8 cellular contexts compared by ENCODE assay signal in genomic region chr6:13328875-13329183, GRCh38. TPM values are rescaled to one million over a fixed set of nuclear protein-coding genes. Genes with fewer than 3 reads are reported as not detected.
DNase-seq lines count a peak whose midpoint lies in the region; ATAC-seq and TF ChIP-seq lines count a peak whose summit lies in the region.

No MANE protein-coding gene starts in this region.

- peak in 1 of 2 donors; percentile 2 for ATAC-seq in CD4-positive, CD25-positive, alpha-beta regulatory T cell (ENCODE audit: low read depth in 2 of 2)
- ATAC-seq in HG03039 (IDR thresholded peaks at IDR 0.05; ENCODE audit: unreplicated experiment) (no peak), GM21367 (IDR thresholded peaks at IDR 0.05; ENCODE audit: unreplicated experiment) (no peak)

- H3K36me3 ChIP-seq in CD4-positive, CD25-positive, alpha-beta regulatory T cell (ENCODE audit: control insufficient read depth, insufficient read depth, low read length), result peaks cover 13% of the 10 kb centered on the region
- H3K36me3 ChIP-seq in KOPT-K1 (ENCODE audit: insufficient read depth, low read length), result peaks cover 19% of the 10 kb centered on the region
- peaks cover 5 to 14% of the 10 kb centered on the region in 2 donors for H3K36me3 ChIP-seq in duodenal mucosa (ENCODE audit: control insufficient read depth in 1 of 2, insufficient read depth in 2 of 2, low read length in 2 of 2)

- peak overlapping the region; percentile 87 for H3K4me3 ChIP-seq in CD4-positive, CD25-positive, alpha-beta regulatory T cell (ENCODE audit: low read depth, low read length)
- peak overlapping the region; percentile 89 to 96 for H3K4me3 ChIP-seq in duodenal mucosa (ENCODE audit: low read depth in 1 of 2, low read length in 2 of 2)

- no peak for TF ChIP-seq CTCF in neural crest cell (conservative IDR thresholded peaks at IDR 0.05)

- no peak for DNase-seq in CD4-positive, CD25-positive, alpha-beta regulatory T cell
- DNase-seq in neural crest cell (ENCODE audit: low read depth, low spot score) (no peak), NCI-H526 treated with DMSO at 0.1 percent for 48 hours (lab: John Stamatoyannopoulos, UW) (no peak)
- no peak for DNase-seq in activated effector memory CD4-positive, alpha-beta T cell treated with Interleukin-2 at 50 U/mL for 16 hours

- H3K27ac Mint-ChIP-seq in CD4-positive, CD25-positive, alpha-beta regulatory T cell, result peak overlapping the region; percentile 96 to 98 (median 97)
- peak overlapping the region; percentile 95 for H3K27ac Mint-ChIP-seq in neural crest cell (ENCODE audit: unreplicated experiment)

- no peaks in the 10 kb centered on the region for H3K9me3 ChIP-seq in CD4-positive, CD25-positive, alpha-beta regulatory T cell (ENCODE audit: control insufficient read depth in 2 of 2, low read length in 2 of 2)
- H3K9me3 ChIP-seq in KOPT-K1 (ENCODE audit: insufficient read depth, low read length, poor library complexity, severe bottlenecking) (no peaks in the 10 kb centered on the region), duodenal mucosa (ENCODE audit: control insufficient read depth in 1 of 2, low read length in 2 of 2) (no peaks in the 10 kb centered on the region)

- peaks cover 15 to 38% (median 22%) of the 10 kb centered on the region in 4 donors for H3K4me1 Mint-ChIP-seq in CD4-positive, CD25-positive, alpha-beta regulatory T cell
- H3K4me1 Mint-ChIP-seq in neural crest cell, result peaks cover 28% of the 10 kb centered on the region

- peak overlapping the region; percentile 83 for H3K27ac ChIP-seq in CD4-positive, CD25-positive, alpha-beta regulatory T cell (ENCODE audit: insufficient read depth, low read length, poor library complexity, severe bottlenecking)
- H3K27ac ChIP-seq in KOPT-K1 (ENCODE audit: low read depth, low read length, poor library complexity, severe bottlenecking) (peak overlapping the region; percentile 84), duodenal mucosa (ENCODE audit: low read depth, low read length) (peak overlapping the region; percentile 77)

- H3K9me3 Mint-ChIP-seq in CD4-positive, CD25-positive, alpha-beta regulatory T cell, result no peaks in the 10 kb centered on the region
- H3K9me3 Mint-ChIP-seq in neural crest cell, result no peaks in the 10 kb centered on the region

- peak overlapping the region; percentile 88 to 95 for H3K9ac ChIP-seq in duodenal mucosa (ENCODE audit: low read depth in 1 of 2, low read length in 2 of 2)

- peaks cover 18% of the 10 kb centered on the region for H3K36me3 Mint-ChIP-seq in CD4-positive, CD25-positive, alpha-beta regulatory T cell
- peaks cover 2% of the 10 kb centered on the region for H3K36me3 Mint-ChIP-seq in neural crest cell (ENCODE audit: low read depth)

- peaks cover 4% of the 10 kb centered on the region for H3K27me3 Mint-ChIP-seq in CD4-positive, CD25-positive, alpha-beta regulatory T cell
- H3K27me3 Mint-ChIP-seq in neural crest cell (ENCODE audit: low read depth), result no peaks in the 10 kb centered on the region

- H3K4me3 Mint-ChIP-seq in CD4-positive, CD25-positive, alpha-beta regulatory T cell, result peak overlapping the region; percentile 95 to 98 (median 96)
- H3K4me3 Mint-ChIP-seq in neural crest cell, result peak overlapping the region; percentile 98

- H3K27me3 ChIP-seq in CD4-positive, CD25-positive, alpha-beta regulatory T cell (ENCODE audit: control insufficient read depth, insufficient read depth, low read length), result no peaks in the 10 kb centered on the region
- H3K27me3 ChIP-seq in duodenal mucosa (ENCODE audit: control insufficient read depth in 1 of 2, insufficient read depth in 2 of 2, low read length in 2 of 2), result no peaks in the 10 kb centered on the region

- peaks cover 19% of the 10 kb centered on the region for H3K4me1 ChIP-seq in CD4-positive, CD25-positive, alpha-beta regulatory T cell (ENCODE audit: control insufficient read depth, insufficient read depth, low read length, poor library complexity, severe bottlenecking)
- H3K4me1 ChIP-seq in duodenal mucosa (ENCODE audit: control insufficient read depth in 1 of 2, insufficient read depth in 2 of 2, low read length in 2 of 2), result peaks cover 9 to 18% of the 10 kb centered on the region in 2 donors

RNA-seq across cellular contexts. Expression of gene TBC1D7, which starts 0.5 kb away (rescaled TPM):
- total RNA-seq in CD4-positive, CD25-positive, alpha-beta regulatory T cell, result 16.2 TPM
- 10 to 100 TPM; 18.7 to 31.3 (median 22.5) TPM for polyA plus RNA-seq in CD4-positive, CD25-positive, alpha-beta regulatory T cell
- total RNA-seq in neural crest cell, result 35.4 TPM in 2 replicates
